In genomic region chr1:183881387-183882084, GRCh38 we compare ENCODE assay signal across 8 cellular contexts.
A peak's percentile ranks its signal among the peaks of the same experiment; 100 is the strongest.
DNase-seq lines count a peak whose midpoint lies in the region; ATAC-seq and TF ChIP-seq lines count a peak whose summit lies in the region.

No MANE protein-coding gene starts in this region.

- ATAC-seq in RWPE2 (ENCODE audit: low read depth) (peak; percentile 94), Right ventricle myocardium inferior (peak; percentile 40)

- no peak for TF ChIP-seq CTCF in RWPE2 (IDR thresholded peaks at IDR 0.05; ENCODE audit: poor library complexity, severe bottlenecking)
- no peak for TF ChIP-seq CTCF in prostate gland (IDR thresholded peaks at IDR 0.05)

- peak overlapping the region; percentile 31 for H3K27ac ChIP-seq in RWPE2 (ENCODE audit: poor library complexity, severe bottlenecking)
- H3K27ac ChIP-seq in prostate gland = peak overlapping the region in 1 of 2 donors; percentile 7

- H3K4me1 ChIP-seq in RWPE2 (ENCODE audit: insufficient read depth, poor library complexity, severe bottlenecking) = peaks cover 11% of the 10 kb centered on the region
- H3K4me1 ChIP-seq in prostate gland (replicated peaks) = peaks cover 9% of the 10 kb centered on the region

- H3K36me3 ChIP-seq in RWPE2 (ENCODE audit: low read depth) (no peaks in the 10 kb centered on the region), prostate gland (no peaks in the 10 kb centered on the region)

- TF ChIP-seq POLR2A in prostate gland (IDR thresholded peaks at IDR 0.05) = no peak

- intact Hi-C loops in Right ventricle myocardium inferior (cut with DNase I) = no loop called here
- intact Hi-C loops in prostate gland (cut with DNase I) = no loop called here

- no peaks in the 10 kb centered on the region for H3K27me3 ChIP-seq in RWPE2 (ENCODE audit: insufficient read depth, poor library complexity, severe bottlenecking)
- H3K27me3 ChIP-seq in prostate gland (replicated peaks; ENCODE audit: insufficient read depth) = no peaks in the 10 kb centered on the region

- DNase-seq in Daoy (ENCODE audit: low read depth) = peak; percentile 93
- peak; percentile 75 for DNase-seq in RWPE2 (ENCODE audit: low spot score)
- peak; percentile 76 for DNase-seq in Right ventricle myocardium inferior (ENCODE audit: missing footprints)
- DNase-seq in prostate gland (ENCODE audit: low spot score) = peak; percentile 74
- no peak for DNase-seq in activated gamma-delta T cell treated with Interleukin-2 at 50 U/mL for 16 hours
- no peak for DNase-seq in NCI-H526 treated with DMSO at 0.1 percent for 48 hours (lab: John Stamatoyannopoulos, UW)
- no peak for DNase-seq in activated CD8-positive, alpha-beta memory T cell treated with anti-CD3 and anti-CD28 coated beads, Interleukin-2, amount 50 U/mL, for 48 hours
- no peak for DNase-seq in SW 1271 (lab: John Stamatoyannopoulos, UW)

- H3K4me3 ChIP-seq in RWPE2 (ENCODE audit: severe bottlenecking) = no peak overlapping the region
- H3K4me3 ChIP-seq in prostate gland = no peak overlapping the region

- WGBS in prostate gland = 21% methylated on average over 3 of the region's 3 CpGs

- no peaks in the 10 kb centered on the region for H3K9me3 ChIP-seq in RWPE2 (ENCODE audit: severe bottlenecking)
- no peaks in the 10 kb centered on the region for H3K9me3 ChIP-seq in prostate gland

Comparison
In these comparisons a context has a peak if more than half of its experiments do, and no peak if none do; other contexts are left out.
1. DNase-seq: peak in Daoy (single experiment), RWPE2 (single experiment), Right ventricle myocardium inferior (single experiment) and prostate gland (single experiment); none in activated gamma-delta T cell treated with Interleukin-2 at 50 U/mL for 16 hours (single experiment), NCI-H526 treated with DMSO at 0.1 percent for 48 hours (single experiment), activated CD8-positive, alpha-beta memory T cell treated with anti-CD3 and anti-CD28 coated beads, Interleukin-2, amount 50 U/mL, for 48 hours (single experiment) and SW 1271 (0 of 2).